In the genomic region with DNA sequence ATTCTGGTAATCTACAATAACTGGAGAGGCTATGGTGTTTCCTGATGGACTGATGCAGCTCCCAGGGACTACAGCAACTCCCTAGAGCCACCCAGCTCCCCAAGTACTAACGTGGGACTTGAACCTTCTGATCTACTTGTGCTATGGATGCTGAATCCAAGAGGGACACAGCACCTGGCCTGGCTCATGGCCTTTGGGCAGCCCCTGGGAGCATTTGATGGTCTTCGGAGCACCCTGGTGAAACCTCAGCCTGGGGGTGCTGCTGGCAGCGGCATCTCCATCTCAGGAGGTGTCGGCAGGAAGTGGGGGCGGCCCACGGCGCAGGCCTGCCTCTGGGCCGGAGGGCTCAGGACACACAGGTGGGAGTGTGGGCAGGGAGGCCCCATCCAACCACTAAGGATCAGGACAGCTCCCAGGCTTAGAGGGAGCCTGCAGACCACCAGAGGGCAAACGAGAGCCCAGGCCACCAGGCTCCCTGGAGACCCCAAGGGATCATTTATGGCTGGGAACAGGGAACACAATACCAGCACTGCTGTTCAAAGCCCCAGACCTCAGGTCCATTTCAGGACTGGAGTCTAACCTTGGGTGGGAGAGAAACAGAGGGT, we compare ENCODE assay signal across 6 cellular contexts. TPM values are rescaled to one million over a fixed set of nuclear protein-coding genes. Genes with fewer than 3 reads are reported as not detected.
DNase-seq lines count a peak whose midpoint lies in the region; ATAC-seq and TF ChIP-seq lines count a peak whose summit lies in the region.

No MANE protein-coding gene starts in this region.

- H3K9me3 Mint-ChIP-seq in chondrocyte (ENCODE audit: low read depth) = peaks cover 4% of the 10 kb centered on the region

- TF ChIP-seq CTCF in HL-60 (IDR thresholded peaks at IDR 0.05; ENCODE audit: insufficient read depth, low read length) (no peak), chondrocyte (IDR thresholded peaks at IDR 0.05) (peak; percentile 67), sigmoid colon (IDR thresholded peaks at IDR 0.05) (peak in 1 of 4 experiments; percentile 17)

- 50 to 82% methylated on average over 9 of the region's 9 CpGs for WGBS in sigmoid colon, 2 donors

- H3K27ac Mint-ChIP-seq in chondrocyte (ENCODE audit: unreplicated experiment) = peak overlapping the region; percentile 89

- no peak for DNase-seq in HL-60 (ENCODE audit: low read depth in 1 of 2, low spot score in 1 of 2)
- no peak for DNase-seq in chondrocyte (ENCODE audit: low spot score)
- DNase-seq in sigmoid colon = no peak
- DNase-seq in SHP77 treated with DMSO at 0.1 percent for 48 hours (lab: John Stamatoyannopoulos, UW) = no peak

- peaks cover 0 to 94% (median 92%) of the 10 kb centered on the region in 4 donors for H3K4me1 ChIP-seq in sigmoid colon

- TF ChIP-seq EP300 in sigmoid colon (IDR thresholded peaks at IDR 0.05) = no peak

- peaks cover 18% of the 10 kb centered on the region for H3K36me3 Mint-ChIP-seq in chondrocyte (ENCODE audit: low read depth)

- no peaks in the 10 kb centered on the region for H3K9me3 ChIP-seq in sigmoid colon

- H3K4me1 Mint-ChIP-seq in chondrocyte (ENCODE audit: low read depth) = peaks cover 87% of the 10 kb centered on the region

- H3K27me3 ChIP-seq in HL-60 (ENCODE audit: insufficient read depth, poor library complexity, severe bottlenecking) (no peaks in the 10 kb centered on the region), sigmoid colon (no peaks in the 10 kb centered on the region)

- peak overlapping the region; percentile 61 for H3K27ac ChIP-seq in HL-60 (replicated peaks)
- H3K27ac ChIP-seq in sigmoid colon = peak overlapping the region; percentile 94 to 97 (median 97)

- no peak overlapping the region for H3K4me3 ChIP-seq in HL-60 (replicated peaks; ENCODE audit: insufficient read depth, low read length)
- H3K4me3 ChIP-seq in sigmoid colon = peak overlapping the region in 1 of 4 donors; percentile 7

- peak overlapping the region; percentile 19 for H3K4me3 Mint-ChIP-seq in chondrocyte (ENCODE audit: unreplicated experiment)

- intact Hi-C loops in sigmoid colon (cut with DNase I) = no loop called here

- H3K36me3 ChIP-seq in sigmoid colon = peaks cover 5 to 25% (median 15%) of the 10 kb centered on the region in 4 donors

- no peak for TF ChIP-seq POLR2A in sigmoid colon (IDR thresholded peaks at IDR 0.05)

- H3K27me3 Mint-ChIP-seq in chondrocyte (ENCODE audit: low read depth) = no peaks in the 10 kb centered on the region

- ATAC-seq in GM18873 (IDR thresholded peaks at IDR 0.05; ENCODE audit: low FRiP score, unreplicated experiment) (no peak), GM19467 (IDR thresholded peaks at IDR 0.05; ENCODE audit: unreplicated experiment) (no peak)

RNA-seq across cellular contexts. Expression of a gene that starts 8.7 kb away (rescaled TPM):
- total RNA-seq in chondrocyte (78.9 to 129 TPM (median 111 TPM) in 3 replicates), sigmoid colon (10 to 100 TPM; 38.5 to 73.1 (median 44.1) TPM)
- 10 to 100 TPM; 27.0 to 54.0 (median 29.4) TPM for polyA plus RNA-seq in sigmoid colon

RNA-seq across cellular contexts. Expression of a gene that starts 25.2 kb away (rescaled TPM):
- total RNA-seq in chondrocyte = 0.17 to 0.46 TPM (median 0.35 TPM) in 3 replicates
- under 1 TPM in 3 of 4 donors, not detected in 1; 0.16 to 0.83 (median 0.36) TPM for total RNA-seq in sigmoid colon
- 10 to 100 TPM; 19.8 to 39.8 (median 20.8) TPM for polyA plus RNA-seq in sigmoid colon

RNA-seq across cellular contexts. Expression of a gene that starts 47.3 kb away (rescaled TPM):
- total RNA-seq in chondrocyte (15.2 to 21.9 TPM (median 16.3 TPM) in 3 replicates), sigmoid colon (10 to 100 TPM; 12.1 to 22.7 (median 14.4) TPM)
- polyA plus RNA-seq in sigmoid colon = 10 to 100 TPM; 13.2 to 27.6 (median 19.4) TPM

RNA-seq across cellular contexts. Expression of a gene that starts 54.8 kb away (rescaled TPM):
- total RNA-seq in chondrocyte = 21.7 to 33.2 TPM (median 29.3 TPM) in 3 replicates
- total RNA-seq in sigmoid colon = 10 to 100 TPM; 17.8 to 27.3 (median 21.3) TPM
- 10 to 100 TPM; 15.6 to 23.4 (median 18.1) TPM for polyA plus RNA-seq in sigmoid colon

RNA-seq across cellular contexts. Expression of a gene that starts 59.3 kb away (rescaled TPM):
- total RNA-seq in chondrocyte (19.5 to 26.4 TPM (median 20.4 TPM) in 3 replicates), sigmoid colon (10 to 100 TPM in 1 of 4 donors, 1 to 10 TPM in 3; 6.8 to 12.7 (median 8.8) TPM)
- 10 to 100 TPM in 2 of 3 donors, 1 to 10 TPM in 1; 9.0 to 26.1 (median 10.9) TPM for polyA plus RNA-seq in sigmoid colon
